8 cellular contexts compared by ENCODE assay signal in genomic region chr20:33401042-33401921, GRCh38. TPM values are rescaled to one million over a fixed set of nuclear protein-coding genes. Genes with fewer than 3 reads are reported as not detected.
DNase-seq lines count a peak whose midpoint lies in the region; ATAC-seq and TF ChIP-seq lines count a peak whose summit lies in the region.

CDK5RAP1 (minus strand) TSS chr20:33401519; CDS start chr20:33397064, 4,455 bp downstream.

- H3K79me2 ChIP-seq in GM23248 (ENCODE audit: insufficient read depth) (peaks cover 59% of the 10 kb centered on the region), Loucy (ENCODE audit: insufficient read depth, low read length) (peaks cover 53% of the 10 kb centered on the region)

- H3K9me2 ChIP-seq in GM23248 (ENCODE audit: insufficient read depth) (no peaks in the 10 kb centered on the region), Loucy (replicated peaks; ENCODE audit: low read depth, low read length) (no peaks in the 10 kb centered on the region)

- H3K36me3 Mint-ChIP-seq in activated T-helper 2 cell treated with anti-CD3 and anti-CD28 coated beads, Interferon-gamma antibody, Interleukin-2, Interleukin-4, amounts not matched to agents 10 μg/mL and 5 μg/mL and 100 μg/mL, durations not matched to agents 14 hours and 24 hours and 36 hours (ENCODE audit: low read depth), result peaks cover 16% of the 10 kb centered on the region
- no peaks in the 10 kb centered on the region for H3K36me3 Mint-ChIP-seq in natural killer cell treated with Interleukin-12 subunit alpha and Interleukin-12 subunit beta and Interleukin-15 and Interleukin-18, amount 100 ng/mL, for 72 hours

- H4K20me1 ChIP-seq in GM23248 (ENCODE audit: insufficient read depth), result no peaks in the 10 kb centered on the region
- H4K20me1 ChIP-seq in Loucy (ENCODE audit: insufficient read depth, low read length, poor library complexity, severe bottlenecking), result peaks cover 9% of the 10 kb centered on the region

- 1% methylated on average over 47 of the region's 47 CpGs for WGBS in GM23248 (ENCODE audit: low coverage in 1 of 2, low lambda C conversion rate in 2 of 2, missing lambda C conversion rate in 2 of 2), 2 experiments

- H3K27ac Mint-ChIP-seq in activated T-helper 2 cell treated with anti-CD3 and anti-CD28 coated beads, Interferon-gamma antibody, Interleukin-2, Interleukin-4, amounts not matched to agents 10 μg/mL and 5 μg/mL and 100 μg/mL, durations not matched to agents 14 hours and 24 hours and 36 hours, result peak within 1 kb of the TSS; percentile 96
- peak within 1 kb of the TSS; percentile 79 to 91 for H3K27ac Mint-ChIP-seq in natural killer cell treated with Interleukin-12 subunit alpha and Interleukin-12 subunit beta and Interleukin-15 and Interleukin-18, amount 100 ng/mL, for 72 hours

- no peaks in the 10 kb centered on the region for H3K9me3 Mint-ChIP-seq in activated T-helper 2 cell treated with anti-CD3 and anti-CD28 coated beads, Interferon-gamma antibody, Interleukin-2, Interleukin-4, amounts not matched to agents 10 μg/mL and 5 μg/mL and 100 μg/mL, durations not matched to agents 14 hours and 24 hours and 36 hours
- H3K9me3 Mint-ChIP-seq in natural killer cell treated with Interleukin-12 subunit alpha and Interleukin-12 subunit beta and Interleukin-15 and Interleukin-18, amount 100 ng/mL, for 72 hours, result no peaks in the 10 kb centered on the region

- peak within 1 kb of the TSS; percentile 89 for H3K4me3 ChIP-seq in GM23248
- H3K4me3 ChIP-seq in Loucy (ENCODE audit: low read length, poor library complexity, severe bottlenecking), result peak within 1 kb of the TSS; percentile 98
- H3K4me3 ChIP-seq in fibroblast of the aortic adventitia (ENCODE audit: low read depth, low read length), result peak within 1 kb of the TSS; percentile 97

- no peaks in the 10 kb centered on the region for H3K27me3 Mint-ChIP-seq in activated T-helper 2 cell treated with anti-CD3 and anti-CD28 coated beads, Interferon-gamma antibody, Interleukin-2, Interleukin-4, amounts not matched to agents 10 μg/mL and 5 μg/mL and 100 μg/mL, durations not matched to agents 14 hours and 24 hours and 36 hours (ENCODE audit: low read depth)
- H3K27me3 Mint-ChIP-seq in natural killer cell treated with Interleukin-12 subunit alpha and Interleukin-12 subunit beta and Interleukin-15 and Interleukin-18, amount 100 ng/mL, for 72 hours, result no peaks in the 10 kb centered on the region

- in situ Hi-C loops in GM23248 (cut with MboI), result no loop called here

- H3K9ac ChIP-seq in GM23248, result peak within 1 kb of the TSS; percentile 85
- H3K9ac ChIP-seq in Loucy (ENCODE audit: low read depth, low read length, poor library complexity, severe bottlenecking), result peak within 1 kb of the TSS; percentile 81

- ATAC-seq in natural killer cell treated with Interleukin-12 subunit alpha and Interleukin-12 subunit beta and Interleukin-15 and Interleukin-18, amount 100 ng/mL, for 72 hours, result peak; percentile 98 to 99

- H2AFZ ChIP-seq in GM23248, result peak within 1 kb of the TSS; percentile 95
- peak within 1 kb of the TSS; percentile 93 for H2AFZ ChIP-seq in Loucy (ENCODE audit: low read length)

- POLR2A ChIA-PET in RWPE1 (lab: Yijun Ruan, JAX; ENCODE audit: low non-redundant PET), result interaction anchor here (0.6 to 1.5 kb wide), 5 partner anchors 9 to 267 kb away, joined by 3 to 7 read pairs (median 3); partner anchors contain the start of gene SNTA1

- CTCF ChIA-PET in RWPE1 (lab: Yijun Ruan, JAX), result interaction anchor here (0.6 to 2.4 kb wide), 8 partner anchors 8 to 669 kb away, joined by 3 to 9 read pairs (median 3); no protein-coding TSS in a partner anchor

- H3K9me3 ChIP-seq in GM23248 (ENCODE audit: low read depth) (no peaks in the 10 kb centered on the region), Loucy (ENCODE audit: insufficient read depth, low read depth, low read length) (no peaks in the 10 kb centered on the region)

- H3K36me3 ChIP-seq in GM23248 (ENCODE audit: low read depth), result no peaks in the 10 kb centered on the region
- no peaks in the 10 kb centered on the region for H3K36me3 ChIP-seq in Loucy (ENCODE audit: insufficient read depth, low read length)

- H3K4me2 ChIP-seq in GM23248 (ENCODE audit: unreplicated experiment) (peak within 1 kb of the TSS; percentile 99), Loucy (ENCODE audit: low read depth, low read length, poor library complexity, severe bottlenecking) (peak within 1 kb of the TSS; percentile 89)

- intact Hi-C loops in activated T-helper 2 cell treated with anti-CD3 and anti-CD28 coated beads, Interferon-gamma antibody, Interleukin-2, Interleukin-4, amounts not matched to agents 10 μg/mL and 5 μg/mL and 100 μg/mL, durations not matched to agents 14 hours and 24 hours and 36 hours (cut with micrococcal nuclease), result loop anchor here (1.0 to 5.0 kb wide), 2 partner anchors 42 to 266 kb away; partner anchors contain the start of genes ACTL10 and SNTA1

- H3K4me1 Mint-ChIP-seq in activated T-helper 2 cell treated with anti-CD3 and anti-CD28 coated beads, Interferon-gamma antibody, Interleukin-2, Interleukin-4, amounts not matched to agents 10 μg/mL and 5 μg/mL and 100 μg/mL, durations not matched to agents 14 hours and 24 hours and 36 hours (ENCODE audit: low read depth), result peaks cover 30% of the 10 kb centered on the region
- H3K4me1 Mint-ChIP-seq in natural killer cell treated with Interleukin-12 subunit alpha and Interleukin-12 subunit beta and Interleukin-15 and Interleukin-18, amount 100 ng/mL, for 72 hours (ENCODE audit: low read depth in 2 of 2), result peaks cover 33 to 38% of the 10 kb centered on the region in 2 donors

- H3K4me1 ChIP-seq in GM23248 (ENCODE audit: insufficient read depth) (peaks cover 11% of the 10 kb centered on the region), Loucy (ENCODE audit: insufficient read depth, low read length, poor library complexity, severe bottlenecking) (peaks cover 33% of the 10 kb centered on the region)

- H3K27ac ChIP-seq in GM23248, result peak within 1 kb of the TSS; percentile 8; the same call in 1 of the 2 replicates
- peak within 1 kb of the TSS; percentile 67 for H3K27ac ChIP-seq in RWPE1

- H3K27me3 ChIP-seq in GM23248 (replicated peaks; ENCODE audit: insufficient read depth) (no peaks in the 10 kb centered on the region), Loucy (ENCODE audit: insufficient read depth, low read length, poor library complexity, severe bottlenecking) (no peaks in the 10 kb centered on the region)

- H3F3A ChIP-seq in GM23248 (ENCODE audit: insufficient read depth), result no peaks in the 10 kb centered on the region
- H3F3A ChIP-seq in Loucy (ENCODE audit: low read depth), result no peaks in the 10 kb centered on the region

- DNase-seq in DMS153 treated with DMSO at 0.1 percent for 48 hours (lab: John Stamatoyannopoulos, UW; ENCODE audit: unreplicated experiment), result peak; percentile 46
- peak; percentile 96 for DNase-seq in GM23248
- DNase-seq in RWPE1 (ENCODE audit: low spot score), result peak; percentile 94
- DNase-seq in activated T-helper 2 cell treated with anti-CD3 and anti-CD28 coated beads, Interferon-gamma antibody, Interleukin-2, Interleukin-4, amounts not matched to agents 10 μg/mL and 5 μg/mL and 100 μg/mL, durations not matched to agents 14 hours and 24 hours and 36 hours (ENCODE audit: low spot score), result peak; percentile 82
- peak; percentile 94 for DNase-seq in fibroblast of the aortic adventitia (ENCODE audit: low read depth)
- DNase-seq in natural killer cell treated with Interleukin-12 subunit alpha and Interleukin-12 subunit beta and Interleukin-15 and Interleukin-18, amount 100 ng/mL, for 72 hours (ENCODE audit: low spot score), result peak; percentile 90
- DNase-seq in stimulated activated naive CD4-positive, alpha-beta T cell (lab: John Stamatoyannopoulos, UW), result peak; percentile 65 to 84 (median 75)

- TF ChIP-seq CTCF in Loucy (conservative IDR thresholded peaks at IDR 0.05; ENCODE audit: low read length), result no peak
- TF ChIP-seq CTCF in RWPE1 (conservative IDR thresholded peaks at IDR 0.05; ENCODE audit: low read depth), result no peak
- TF ChIP-seq CTCF in fibroblast of the aortic adventitia (IDR thresholded peaks at IDR 0.05; ENCODE audit: insufficient read depth, low read length), result no peak

- peak within 1 kb of the TSS; percentile 98 for H3K4me3 Mint-ChIP-seq in activated T-helper 2 cell treated with anti-CD3 and anti-CD28 coated beads, Interferon-gamma antibody, Interleukin-2, Interleukin-4, amounts not matched to agents 10 μg/mL and 5 μg/mL and 100 μg/mL, durations not matched to agents 14 hours and 24 hours and 36 hours (ENCODE audit: low read depth)
- peak within 1 kb of the TSS; percentile 93 for H3K4me3 Mint-ChIP-seq in natural killer cell treated with Interleukin-12 subunit alpha and Interleukin-12 subunit beta and Interleukin-15 and Interleukin-18, amount 100 ng/mL, for 72 hours

RNA-seq across cellular contexts. Expression of gene CDK5RAP1, which starts in this region (rescaled TPM):
- 18.3 and 19.5 TPM in 2 replicates for total RNA-seq in GM23248 (2014; rRNA removed; shearing (Covaris generic))
- 24.7 and 24.9 TPM in 2 replicates for polyA plus RNA-seq in GM23248 (2016; fragmentation: Nextera tagmentation; extraction: Ambion mirVana)
- total RNA-seq in activated T-helper 2 cell treated with anti-CD3 and anti-CD28 coated beads, Interferon-gamma antibody, Interleukin-2, Interleukin-4, amounts not matched to agents 10 μg/mL and 5 μg/mL and 100 μg/mL, durations not matched to agents 14 hours and 24 hours and 36 hours, result 40.3 and 40.7 TPM in 2 replicates
- 14.8 and 17.7 TPM in 2 replicates for total RNA-seq in fibroblast of the aortic adventitia (ENCODE audit: low replicate concordance)
- total RNA-seq in natural killer cell treated with Interleukin-12 subunit alpha and Interleukin-12 subunit beta and Interleukin-15 and Interleukin-18, amount 100 ng/mL, for 72 hours, result 10 to 100 TPM; 37.1 to 59.6 TPM

Comparison
In these comparisons a context has a peak if more than half of its experiments do, and no peak if none do; other contexts are left out.
1. Peak in every context shown above with its lines: DNase-seq, ATAC-seq, H3K4me3 ChIP-seq and H3K27ac ChIP-seq.
2. DNase-seq: peak in every context shown above with its lines; median percentile 96 in GM23248; 94 in RWPE1; 94 in fibroblast of the aortic adventitia; 90 in natural killer cell treated with Interleukin-12 subunit alpha and Interleukin-12 subunit beta and Interleukin-15 and Interleukin-18, amount 100 ng/mL, for 72 hours; 82 in activated T-helper 2 cell treated with anti-CD3 and anti-CD28 coated beads, Interferon-gamma antibody, Interleukin-2, Interleukin-4, amounts not matched to agents 10 μg/mL and 5 μg/mL and 100 μg/mL, durations not matched to agents 14 hours and 24 hours and 36 hours; 75 in stimulated activated naive CD4-positive, alpha-beta T cell; 46 in DMS153 treated with DMSO at 0.1 percent for 48 hours.